Comparison of ENCODE assay signal across 32 cellular contexts in the genomic region with DNA sequence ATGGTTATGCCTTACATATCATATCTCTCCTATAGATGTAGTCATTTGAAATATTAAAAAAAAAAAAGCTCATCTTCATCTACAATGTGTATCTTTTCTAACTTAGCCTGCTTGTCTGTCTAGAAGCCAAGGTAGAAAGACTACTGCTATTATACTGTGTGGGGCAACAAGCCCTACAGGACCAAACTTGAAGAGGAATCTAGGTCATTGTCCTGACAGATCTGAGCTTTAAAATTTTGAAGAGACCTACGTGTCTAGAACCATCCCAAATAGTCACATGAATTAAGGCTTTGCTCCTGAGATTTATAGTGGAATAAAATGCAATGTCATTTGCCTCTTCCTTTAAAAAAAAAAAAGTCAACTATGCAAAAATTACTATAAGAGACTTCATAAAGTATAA.
"Had no signal": no experiment of that assay in that cellular context is flagged by ENCODE, and none has a peak within 500 bp of the region (broad histone marks: within the 10 kb centered on the region; RNA-seq: fewer than 3 reads in every experiment).

No MANE protein-coding gene starts in this region.

- H3K4me3 ChIP-seq: PC-9 had no signal

- H3K27me3 ChIP-seq: brain microvascular endothelial cell had no signal

- H3K27ac ChIP-seq: brain microvascular endothelial cell, PC-9, VCaP had no signal

- ATAC-seq: activated T-cell treated with anti-CD3 and anti-CD28 coated beads, Interleukin-2, amount 50 U/mL, for 4 hours had no signal

- H3K36me3 ChIP-seq: brain microvascular endothelial cell had no signal

- DNase-seq: activated B cell treated with CpG ODN at 0.5 μM for 24 hours; activated CD4-positive, alpha-beta memory T cell treated with anti-CD3 and anti-CD28 coated beads for 36 hours; activated CD4-positive, alpha-beta T cell treated with anti-CD3 and anti-CD28 coated beads for 4 hours; activated CD4-positive, alpha-beta T cell treated with anti-CD3 and anti-CD28 coated beads, Interleukin-2, amount 50 U/mL, for 1 hour; activated CD4-positive, CD25-positive, alpha-beta regulatory T cell treated with anti-CD3 and anti-CD28 coated beads, Interleukin-2, amount 50 U/mL, for 72 hours; activated CD8-positive, alpha-beta memory T cell treated with anti-CD3 and anti-CD28 coated beads, Interleukin-2, amount 50 U/mL, for 4 hours; activated effector memory CD4-positive, alpha-beta T cell treated with Interleukin-2 at 50 U/mL for 16 hours; activated naive CD4-positive, alpha-beta T cell; activated naive CD4-positive, alpha-beta T cell treated with anti-CD3 and anti-CD28 coated beads, Interleukin-2, amount 50 U/mL, for 16 hours; activated naive CD8-positive, alpha-beta T cell treated with anti-CD3 and anti-CD28 coated beads for 36 hours; activated T-cell treated with anti-CD3 and anti-CD28 coated beads for 4 hours; activated T-cell treated with anti-CD3 and anti-CD28 coated beads, Interleukin-2, amount 50 U/mL, for 4 hours; amniotic stem cell; aorta; brain microvascular endothelial cell; Kasumi-1; KG1; MM.1S; MV-4-11; NCI-H1092; NCI-H1694 treated with DMSO at 0.1 percent for 48 hours; NCI-H2029; NCI-H510A; NCI-H82; PC-9; Right ventricle myocardium superior; SW 1271; T-helper 1 cell; T-helper 2 cell; T-helper 9 cell had no signal

- H2AFZ ChIP-seq: PC-9 had no signal

- FAIRE-seq: RCC 7860 had no signal

- H3K4me2 ChIP-seq: PC-9 had no signal
